In the genomic region with DNA sequence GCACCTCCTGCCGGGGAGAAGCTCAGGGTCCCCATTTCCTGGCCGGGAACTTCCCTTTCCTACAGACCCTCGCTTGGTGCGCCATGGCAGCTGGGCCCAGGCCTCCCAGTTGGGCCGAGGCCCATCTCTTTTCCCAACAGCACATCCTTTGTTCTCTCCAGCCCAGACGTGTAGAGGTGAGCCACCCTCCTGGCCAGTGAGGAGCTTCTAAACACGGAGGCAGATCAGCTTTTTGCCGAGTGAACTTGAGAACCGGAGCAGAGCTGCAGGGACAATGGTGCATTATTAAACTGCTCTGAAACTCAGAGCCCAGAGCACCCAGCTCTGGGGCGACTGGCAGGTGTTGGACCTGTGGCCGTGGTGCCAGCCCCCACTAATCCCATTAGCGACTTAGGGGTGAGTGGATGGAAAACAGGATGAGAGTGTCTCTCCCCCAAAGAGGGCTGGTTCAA, we compare ENCODE assay signal across 1 cellular context.
TF ChIP-seq lines count a peak whose summit lies in the region.

No MANE protein-coding gene starts in this region.

TF ChIP-seq in HepG2, 621 proteins besides CTCF, POLR2A, EP300 and RAD21 (continued from another document and continues in another):
- TF ChIP-seq, protein P1, sequence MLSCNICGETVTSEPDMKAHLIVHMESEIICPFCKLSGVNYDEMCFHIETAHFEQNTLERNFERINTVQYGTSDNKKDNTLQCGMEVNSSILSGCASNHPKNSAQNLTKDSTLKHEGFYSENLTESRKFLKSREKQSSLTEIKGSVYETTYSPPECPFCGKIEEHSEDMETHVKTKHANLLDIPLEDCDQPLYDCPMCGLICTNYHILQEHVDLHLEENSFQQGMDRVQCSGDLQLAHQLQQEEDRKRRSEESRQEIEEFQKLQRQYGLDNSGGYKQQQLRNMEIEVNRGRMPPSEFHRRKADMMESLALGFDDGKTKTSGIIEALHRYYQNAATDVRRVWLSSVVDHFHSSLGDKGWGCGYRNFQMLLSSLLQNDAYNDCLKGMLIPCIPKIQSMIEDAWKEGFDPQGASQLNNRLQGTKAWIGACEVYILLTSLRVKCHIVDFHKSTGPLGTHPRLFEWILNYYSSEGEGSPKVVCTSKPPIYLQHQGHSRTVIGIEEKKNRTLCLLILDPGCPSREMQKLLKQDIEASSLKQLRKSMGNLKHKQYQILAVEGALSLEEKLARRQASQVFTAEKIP (CRISPR knock-in tag; IDR thresholded peaks at IDR 0.05; ENCODE audit: borderline replicate concordance) = no peak
- TF ChIP-seq KLF9 (CRISPR knock-in tag; IDR thresholded peaks at IDR 0.05; ENCODE audit: low read depth) (no peak), ZNF343 (CRISPR knock-in tag; IDR thresholded peaks at IDR 0.05) (peak; percentile 92), YEATS4 (CRISPR knock-in tag; IDR thresholded peaks at IDR 0.05; ENCODE audit: borderline replicate concordance) (peak; percentile 49; the same call in 1 of the 2 replicates), BRD4 (CRISPR knock-in tag; IDR thresholded peaks at IDR 0.05) (peak; percentile 24; the same call in 1 of the 2 replicates), ZNF841 (CRISPR knock-in tag; IDR thresholded peaks at IDR 0.05; ENCODE audit: borderline replicate concordance) (no peak), NFYC (CRISPR knock-in tag; IDR thresholded peaks at IDR 0.05) (no peak), FOXC1 (CRISPR knock-in tag; IDR thresholded peaks at IDR 0.05; ENCODE audit: borderline replicate concordance) (no peak), ZNF382 (CRISPR knock-in tag; IDR thresholded peaks at IDR 0.05; ENCODE audit: borderline replicate concordance) (no peak), FOSL2 (CRISPR knock-in tag; IDR thresholded peaks at IDR 0.05) (no peak; the same call in 1 of the 2 replicates), TSC22D2 (CRISPR knock-in tag; IDR thresholded peaks at IDR 0.05; ENCODE audit: borderline replicate concordance) (peak; percentile 17; the same call in 1 of the 2 replicates), MXD4 (CRISPR knock-in tag; IDR thresholded peaks at IDR 0.05) (no peak), ZSCAN29 (CRISPR knock-in tag; conservative IDR thresholded peaks at IDR 0.05) (no peak), TBX2 (CRISPR knock-in tag; IDR thresholded peaks at IDR 0.05; ENCODE audit: borderline replicate concordance) (peak; percentile 86; the same call in 1 of the 2 replicates), HNRNPLL (IDR thresholded peaks at IDR 0.05; ENCODE audit: low read depth, low read length, poor library complexity, severe bottlenecking) (peak; percentile 46), ZNF256 (CRISPR knock-in tag; conservative IDR thresholded peaks at IDR 0.05) (no peak), HOXA5 (CRISPR knock-in tag; IDR thresholded peaks at IDR 0.05) (no peak), SAP130 (CRISPR knock-in tag; IDR thresholded peaks at IDR 0.05; ENCODE audit: low read depth) (peak; percentile 67), MED1 (CRISPR knock-in tag; IDR thresholded peaks at IDR 0.05) (peak; percentile 65; the same call in 1 of the 2 replicates), SP1 (IDR thresholded peaks at IDR 0.05) (no peak), SP1 (CRISPR knock-in tag; IDR thresholded peaks at IDR 0.05) (no peak), MXI1 (IDR thresholded peaks at IDR 0.05; ENCODE audit: borderline replicate concordance, low read depth, low read length) (no peak), RELA (CRISPR knock-in tag; IDR thresholded peaks at IDR 0.05) (no peak), ZNF556 (CRISPR knock-in tag; IDR thresholded peaks at IDR 0.05; ENCODE audit: borderline replicate concordance) (no peak), AGO1 (IDR thresholded peaks at IDR 0.05; ENCODE audit: low read depth, low read length, poor library complexity, severe bottlenecking) (peak; percentile 63), TAF15 (IDR thresholded peaks at IDR 0.05; ENCODE audit: low read depth, low read length, poor library complexity, severe bottlenecking) (no peak), GLI4 (CRISPR knock-in tag; IDR thresholded peaks at IDR 0.05; ENCODE audit: borderline replicate concordance) (peak; percentile 71; the same call in 1 of the 2 replicates), ZNF644 (CRISPR knock-in tag; IDR thresholded peaks at IDR 0.05; ENCODE audit: low read depth) (peak; percentile 95), HHEX (CRISPR knock-in tag; IDR thresholded peaks at IDR 0.05) (no peak), SMC3 (IDR thresholded peaks at IDR 0.05; ENCODE audit: low read length) (no peak), CAMTA2 (CRISPR knock-in tag; IDR thresholded peaks at IDR 0.05; ENCODE audit: borderline replicate concordance) (no peak), CBX5 (CRISPR knock-in tag; IDR thresholded peaks at IDR 0.05; ENCODE audit: borderline replicate concordance) (0 out of 2 replicates have a peak, but pooled peaks have one; percentile 7), TBX3 (IDR thresholded peaks at IDR 0.05; ENCODE audit: borderline replicate concordance) (0 out of 2 replicates have a peak, but pooled peaks have one; percentile 9), ZNF652 (CRISPR knock-in tag; IDR thresholded peaks at IDR 0.05; ENCODE audit: borderline replicate concordance, low read depth) (no peak), ZNF629 (CRISPR knock-in tag; conservative IDR thresholded peaks at IDR 0.05) (no peak), JUNB (CRISPR knock-in tag; IDR thresholded peaks at IDR 0.05; ENCODE audit: borderline replicate concordance) (no peak), ELF4 (CRISPR knock-in tag; IDR thresholded peaks at IDR 0.05; ENCODE audit: borderline replicate concordance) (no peak), EZH2 (conservative IDR thresholded peaks at IDR 0.05; ENCODE audit: low read depth, low read length) (no peak), NCOR1 (IDR thresholded peaks at IDR 0.05; ENCODE audit: borderline replicate concordance, low read length) (no peak; the same call in 1 of the 2 replicates), MTF2 (CRISPR knock-in tag; IDR thresholded peaks at IDR 0.05; ENCODE audit: borderline replicate concordance) (no peak)
- TF ChIP-seq, protein P2, sequence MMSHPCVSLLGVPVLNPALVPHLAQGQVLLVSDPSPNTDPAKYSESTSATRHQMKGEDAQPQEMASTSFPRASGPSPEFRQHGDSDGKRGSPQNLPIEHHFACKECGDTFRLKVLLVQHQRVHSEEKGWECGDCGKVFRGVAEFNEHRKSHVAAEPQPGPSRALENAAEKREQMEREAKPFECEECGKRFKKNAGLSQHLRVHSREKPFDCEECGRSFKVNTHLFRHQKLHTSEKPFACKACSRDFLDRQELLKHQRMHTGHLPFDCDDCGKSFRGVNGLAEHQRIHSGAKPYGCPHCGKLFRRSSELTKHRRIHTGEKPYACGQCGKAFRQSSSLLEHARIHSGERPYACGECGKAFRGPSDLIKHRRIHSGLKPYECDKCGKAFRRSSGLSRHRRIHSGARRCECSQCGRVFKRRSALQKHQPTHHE (CRISPR knock-in tag; IDR thresholded peaks at IDR 0.05; ENCODE audit: borderline replicate concordance) = no peak; the same call in 1 of the 2 replicates
- TF ChIP-seq, protein P3, sequence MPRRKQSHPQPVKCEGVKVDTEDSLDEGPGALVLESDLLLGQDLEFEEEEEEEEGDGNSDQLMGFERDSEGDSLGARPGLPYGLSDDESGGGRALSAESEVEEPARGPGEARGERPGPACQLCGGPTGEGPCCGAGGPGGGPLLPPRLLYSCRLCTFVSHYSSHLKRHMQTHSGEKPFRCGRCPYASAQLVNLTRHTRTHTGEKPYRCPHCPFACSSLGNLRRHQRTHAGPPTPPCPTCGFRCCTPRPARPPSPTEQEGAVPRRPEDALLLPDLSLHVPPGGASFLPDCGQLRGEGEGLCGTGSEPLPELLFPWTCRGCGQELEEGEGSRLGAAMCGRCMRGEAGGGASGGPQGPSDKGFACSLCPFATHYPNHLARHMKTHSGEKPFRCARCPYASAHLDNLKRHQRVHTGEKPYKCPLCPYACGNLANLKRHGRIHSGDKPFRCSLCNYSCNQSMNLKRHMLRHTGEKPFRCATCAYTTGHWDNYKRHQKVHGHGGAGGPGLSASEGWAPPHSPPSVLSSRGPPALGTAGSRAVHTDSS (CRISPR knock-in tag; conservative IDR thresholded peaks at IDR 0.05) = no peak
- TF ChIP-seq, protein P4, sequence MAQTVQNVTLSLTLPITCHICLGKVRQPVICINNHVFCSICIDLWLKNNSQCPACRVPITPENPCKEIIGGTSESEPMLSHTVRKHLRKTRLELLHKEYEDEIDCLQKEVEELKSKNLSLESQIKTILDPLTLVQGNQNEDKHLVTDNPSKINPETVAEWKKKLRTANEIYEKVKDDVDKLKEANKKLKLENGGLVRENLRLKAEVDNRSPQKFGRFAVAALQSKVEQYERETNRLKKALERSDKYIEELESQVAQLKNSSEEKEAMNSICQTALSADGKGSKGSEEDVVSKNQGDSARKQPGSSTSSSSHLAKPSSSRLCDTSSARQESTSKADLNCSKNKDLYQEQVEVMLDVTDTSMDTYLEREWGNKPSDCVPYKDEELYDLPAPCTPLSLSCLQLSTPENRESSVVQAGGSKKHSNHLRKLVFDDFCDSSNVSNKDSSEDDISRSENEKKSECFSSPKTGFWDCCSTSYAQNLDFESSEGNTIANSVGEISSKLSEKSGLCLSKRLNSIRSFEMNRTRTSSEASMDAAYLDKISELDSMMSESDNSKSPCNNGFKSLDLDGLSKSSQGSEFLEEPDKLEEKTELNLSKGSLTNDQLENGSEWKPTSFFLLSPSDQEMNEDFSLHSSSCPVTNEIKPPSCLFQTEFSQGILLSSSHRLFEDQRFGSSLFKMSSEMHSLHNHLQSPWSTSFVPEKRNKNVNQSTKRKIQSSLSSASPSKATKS (CRISPR knock-in tag; IDR thresholded peaks at IDR 0.05) = no peak
- TF ChIP-seq, protein P5, sequence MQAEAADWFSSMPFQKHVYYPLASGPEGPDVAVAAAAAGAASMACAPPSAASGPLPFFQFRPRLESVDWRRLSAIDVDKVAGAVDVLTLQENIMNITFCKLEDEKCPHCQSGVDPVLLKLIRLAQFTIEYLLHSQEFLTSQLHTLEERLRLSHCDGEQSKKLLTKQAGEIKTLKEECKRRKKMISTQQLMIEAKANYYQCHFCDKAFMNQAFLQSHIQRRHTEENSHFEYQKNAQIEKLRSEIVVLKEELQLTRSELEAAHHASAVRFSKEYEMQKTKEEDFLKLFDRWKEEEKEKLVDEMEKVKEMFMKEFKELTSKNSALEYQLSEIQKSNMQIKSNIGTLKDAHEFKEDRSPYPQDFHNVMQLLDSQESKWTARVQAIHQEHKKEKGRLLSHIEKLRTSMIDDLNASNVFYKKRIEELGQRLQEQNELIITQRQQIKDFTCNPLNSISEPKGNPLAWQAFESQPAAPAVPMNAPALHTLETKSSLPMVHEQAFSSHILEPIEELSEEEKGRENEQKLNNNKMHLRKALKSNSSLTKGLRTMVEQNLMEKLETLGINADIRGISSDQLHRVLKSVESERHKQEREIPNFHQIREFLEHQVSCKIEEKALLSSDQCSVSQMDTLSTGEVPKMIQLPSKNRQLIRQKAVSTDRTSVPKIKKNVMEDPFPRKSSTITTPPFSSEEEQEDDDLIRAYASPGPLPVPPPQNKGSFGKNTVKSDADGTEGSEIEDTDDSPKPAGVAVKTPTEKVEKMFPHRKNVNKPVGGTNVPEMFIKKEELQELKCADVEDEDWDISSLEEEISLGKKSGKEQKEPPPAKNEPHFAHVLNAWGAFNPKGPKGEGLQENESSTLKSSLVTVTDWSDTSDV (CRISPR knock-in tag; IDR thresholded peaks at IDR 0.05) = peak; percentile 54; the same call in 1 of the 2 replicates
- TF ChIP-seq, protein P6, sequence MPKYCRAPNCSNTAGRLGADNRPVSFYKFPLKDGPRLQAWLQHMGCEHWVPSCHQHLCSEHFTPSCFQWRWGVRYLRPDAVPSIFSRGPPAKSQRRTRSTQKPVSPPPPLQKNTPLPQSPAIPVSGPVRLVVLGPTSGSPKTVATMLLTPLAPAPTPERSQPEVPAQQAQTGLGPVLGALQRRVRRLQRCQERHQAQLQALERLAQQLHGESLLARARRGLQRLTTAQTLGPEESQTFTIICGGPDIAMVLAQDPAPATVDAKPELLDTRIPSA (CRISPR knock-in tag; IDR thresholded peaks at IDR 0.05; ENCODE audit: borderline replicate concordance) = no peak
- TF ChIP-seq, protein P7, sequence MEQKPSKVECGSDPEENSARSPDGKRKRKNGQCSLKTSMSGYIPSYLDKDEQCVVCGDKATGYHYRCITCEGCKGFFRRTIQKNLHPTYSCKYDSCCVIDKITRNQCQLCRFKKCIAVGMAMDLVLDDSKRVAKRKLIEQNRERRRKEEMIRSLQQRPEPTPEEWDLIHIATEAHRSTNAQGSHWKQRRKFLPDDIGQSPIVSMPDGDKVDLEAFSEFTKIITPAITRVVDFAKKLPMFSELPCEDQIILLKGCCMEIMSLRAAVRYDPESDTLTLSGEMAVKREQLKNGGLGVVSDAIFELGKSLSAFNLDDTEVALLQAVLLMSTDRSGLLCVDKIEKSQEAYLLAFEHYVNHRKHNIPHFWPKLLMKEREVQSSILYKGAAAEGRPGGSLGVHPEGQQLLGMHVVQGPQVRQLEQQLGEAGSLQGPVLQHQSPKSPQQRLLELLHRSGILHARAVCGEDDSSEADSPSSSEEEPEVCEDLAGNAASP (CRISPR knock-in tag; IDR thresholded peaks at IDR 0.05; ENCODE audit: borderline replicate concordance) = no peak
- TF ChIP-seq, protein P8, sequence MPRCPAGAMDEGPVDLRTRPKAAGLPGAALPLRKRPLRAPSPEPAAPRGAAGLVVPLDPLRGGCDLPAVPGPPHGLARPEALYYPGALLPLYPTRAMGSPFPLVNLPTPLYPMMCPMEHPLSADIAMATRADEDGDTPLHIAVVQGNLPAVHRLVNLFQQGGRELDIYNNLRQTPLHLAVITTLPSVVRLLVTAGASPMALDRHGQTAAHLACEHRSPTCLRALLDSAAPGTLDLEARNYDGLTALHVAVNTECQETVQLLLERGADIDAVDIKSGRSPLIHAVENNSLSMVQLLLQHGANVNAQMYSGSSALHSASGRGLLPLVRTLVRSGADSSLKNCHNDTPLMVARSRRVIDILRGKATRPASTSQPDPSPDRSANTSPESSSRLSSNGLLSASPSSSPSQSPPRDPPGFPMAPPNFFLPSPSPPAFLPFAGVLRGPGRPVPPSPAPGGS (CRISPR knock-in tag; IDR thresholded peaks at IDR 0.05) = peak; percentile 72; the same call in 1 of the 2 replicates
- TF ChIP-seq, protein P9, sequence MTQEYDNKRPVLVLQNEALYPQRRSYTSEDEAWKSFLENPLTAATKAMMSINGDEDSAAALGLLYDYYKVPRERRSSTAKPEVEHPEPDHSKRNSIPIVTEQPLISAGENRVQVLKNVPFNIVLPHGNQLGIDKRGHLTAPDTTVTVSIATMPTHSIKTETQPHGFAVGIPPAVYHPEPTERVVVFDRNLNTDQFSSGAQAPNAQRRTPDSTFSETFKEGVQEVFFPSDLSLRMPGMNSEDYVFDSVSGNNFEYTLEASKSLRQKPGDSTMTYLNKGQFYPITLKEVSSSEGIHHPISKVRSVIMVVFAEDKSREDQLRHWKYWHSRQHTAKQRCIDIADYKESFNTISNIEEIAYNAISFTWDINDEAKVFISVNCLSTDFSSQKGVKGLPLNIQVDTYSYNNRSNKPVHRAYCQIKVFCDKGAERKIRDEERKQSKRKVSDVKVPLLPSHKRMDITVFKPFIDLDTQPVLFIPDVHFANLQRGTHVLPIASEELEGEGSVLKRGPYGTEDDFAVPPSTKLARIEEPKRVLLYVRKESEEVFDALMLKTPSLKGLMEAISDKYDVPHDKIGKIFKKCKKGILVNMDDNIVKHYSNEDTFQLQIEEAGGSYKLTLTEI (CRISPR knock-in tag; conservative IDR thresholded peaks at IDR 0.05) = no peak
- TF ChIP-seq, protein P10, sequence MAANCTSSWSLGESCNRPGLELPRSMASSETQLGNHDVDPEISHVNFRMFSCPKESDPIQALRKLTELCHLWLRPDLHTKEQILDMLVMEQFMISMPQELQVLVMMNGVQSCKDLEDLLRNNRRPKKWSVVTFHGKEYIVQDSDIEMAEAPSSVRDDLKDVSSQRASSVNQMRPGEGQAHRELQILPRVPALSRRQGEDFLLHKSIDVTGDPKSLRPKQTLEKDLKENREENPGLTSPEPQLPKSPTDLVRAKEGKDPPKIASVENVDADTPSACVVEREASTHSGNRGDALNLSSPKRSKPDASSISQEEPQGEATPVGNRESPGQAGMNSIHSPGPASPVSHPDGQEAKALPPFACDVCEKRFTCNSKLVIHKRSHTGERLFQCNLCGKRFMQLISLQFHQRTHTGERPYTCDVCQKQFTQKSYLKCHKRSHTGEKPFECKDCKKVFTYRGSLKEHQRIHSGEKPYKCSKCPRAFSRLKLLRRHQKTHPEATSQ (CRISPR knock-in tag; IDR thresholded peaks at IDR 0.05; ENCODE audit: borderline replicate concordance) = peak; percentile 23; the same call in 1 of the 2 replicates
